In the genomic region with DNA sequence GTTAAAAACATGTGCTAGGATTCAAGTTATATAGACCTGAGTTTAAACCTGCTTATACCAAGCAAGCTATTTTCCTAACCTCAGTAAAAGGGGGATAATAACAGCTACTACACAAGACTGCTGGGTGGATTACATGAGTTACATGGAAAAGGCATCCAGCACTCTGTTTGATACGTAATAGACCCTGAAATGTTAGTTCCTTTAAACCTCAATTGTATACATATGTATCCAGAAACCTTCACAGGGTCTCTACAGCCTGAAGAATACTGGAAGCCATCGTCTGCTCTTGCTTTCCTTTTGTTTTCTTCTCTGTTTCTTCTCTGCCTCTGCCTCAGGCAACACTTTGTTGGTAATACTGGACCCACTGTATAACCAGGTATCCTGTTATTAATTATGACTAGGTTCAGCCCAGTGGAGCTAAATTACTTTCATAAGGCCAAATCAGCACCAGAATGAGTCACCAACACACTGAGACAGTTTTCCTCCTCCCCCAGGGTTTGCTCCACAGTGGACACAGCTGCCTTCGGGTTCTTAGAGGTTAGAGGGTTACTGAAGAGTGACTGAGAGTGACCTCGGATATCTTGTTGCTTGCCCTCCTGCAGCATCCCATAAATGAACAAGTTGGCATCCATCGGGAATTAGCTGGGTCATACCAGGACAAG, we compare ENCODE assay signal across 13 cellular contexts.
A peak's percentile ranks its signal among the peaks of the same experiment; 100 is the strongest.
DNase-seq lines count a peak whose midpoint lies in the region; TF ChIP-seq lines count a peak whose summit lies in the region.
"Had no signal": no experiment of that assay in that cellular context is flagged by ENCODE, and none has a peak within 500 bp of the region (broad histone marks: within the 10 kb centered on the region; RNA-seq: fewer than 3 reads in every experiment).

No MANE protein-coding gene starts in this region.

- H3K27ac ChIP-seq in hepatocyte (no peak overlapping the region), substantia nigra (ENCODE audit: low read depth, low read length, poor library complexity, severe bottlenecking) (no peak overlapping the region)
- H3K27ac ChIP-seq: C4-2B, esophagus muscularis mucosa had no signal

- in situ Hi-C loops in ACHN (cut with HindIII; ENCODE audit: low pct_ligation_motif_present, low pct_unique_long_range_greater_than_20kb, low sequenced_read_pairs), result no loop called here

- H3K27ac Mint-ChIP-seq in HFFc6, result peak overlapping the region; percentile 68
- H3K27ac Mint-ChIP-seq: activated CD4-positive, alpha-beta T cell treated with anti-CD3 and anti-CD28 coated beads, Interleukin-2, amount 10 ng/mL, durations not matched to agents 7 days and 5 days; activated naive CD8-positive, alpha-beta T cell had no signal

- no peaks in the 10 kb centered on the region for H4K20me1 ChIP-seq in hepatocyte (ENCODE audit: insufficient read depth, poor library complexity, severe bottlenecking)

- no peaks in the 10 kb centered on the region for H3K9me3 ChIP-seq in hepatocyte (ENCODE audit: low read depth)
- H3K9me3 ChIP-seq: esophagus muscularis mucosa had no signal

- no peak overlapping the region for H2AFZ ChIP-seq in hepatocyte

- peaks cover 29% of the 10 kb centered on the region for H3K4me1 Mint-ChIP-seq in HFFc6 (ENCODE audit: low read depth)
- H3K4me1 Mint-ChIP-seq: activated CD4-positive, alpha-beta T cell treated with anti-CD3 and anti-CD28 coated beads, Interleukin-2, amount 10 ng/mL, durations not matched to agents 7 days and 5 days had no signal

- H3K27me3 Mint-ChIP-seq in HFFc6 (ENCODE audit: insufficient read depth), result peaks cover 2% of the 10 kb centered on the region; the same call in 1 of the 2 replicates
- H3K27me3 Mint-ChIP-seq: activated CD4-positive, alpha-beta T cell treated with anti-CD3 and anti-CD28 coated beads, Interleukin-2, amount 10 ng/mL, durations not matched to agents 7 days and 5 days; activated naive CD8-positive, alpha-beta T cell had no signal

- DNase-seq in ACHN (peak; percentile 68), HFFc6 (peak; percentile 55), amniotic epithelial cell (ENCODE audit: low read depth) (peak; percentile 54), hepatocyte (ENCODE audit: low spot score) (peak; percentile 8), D341Med (ENCODE audit: low spot score) (no peak), substantia nigra (lab: John Stamatoyannopoulos, UW) (no peak), T-helper 1 cell (no peak)
- no peak for DNase-seq in activated CD4-positive, alpha-beta T cell treated with anti-CD3 and anti-CD28 coated beads, Interleukin-2, amount 50 U/mL, for 1 hour
- DNase-seq: activated CD4-positive, alpha-beta T cell treated with anti-CD3 and anti-CD28 coated beads, Interleukin-2, amount 10 ng/mL, durations not matched to agents 7 days and 5 days; NCI-H1092 treated with DMSO at 0.1 percent for 48 hours had no signal

- H3K4me3 ChIP-seq in hepatocyte, result no peak overlapping the region
- H3K4me3 ChIP-seq: esophagus muscularis mucosa had no signal

- no peak for TF ChIP-seq CTCF in HFFc6 (IDR thresholded peaks at IDR 0.05)
- TF ChIP-seq CTCF in hepatocyte (IDR thresholded peaks at IDR 0.05; ENCODE audit: poor library complexity), result no peak

- no peaks in the 10 kb centered on the region for H3K36me3 Mint-ChIP-seq in HFFc6 (ENCODE audit: low read depth)
- H3K36me3 Mint-ChIP-seq: activated naive CD8-positive, alpha-beta T cell had no signal

- no peaks in the 10 kb centered on the region for H3K9me3 Mint-ChIP-seq in HFFc6
- H3K9me3 Mint-ChIP-seq: activated CD4-positive, alpha-beta T cell treated with anti-CD3 and anti-CD28 coated beads, Interleukin-2, amount 10 ng/mL, durations not matched to agents 7 days and 5 days had no signal

- H3K36me3 ChIP-seq in hepatocyte (replicated peaks; ENCODE audit: insufficient read depth, low read depth), result no peaks in the 10 kb centered on the region
- H3K36me3 ChIP-seq: esophagus muscularis mucosa had no signal

- H3K4me2 ChIP-seq in hepatocyte, result no peak overlapping the region

- H3K79me2 ChIP-seq in hepatocyte, result no peaks in the 10 kb centered on the region

- no peaks in the 10 kb centered on the region for H3K27me3 ChIP-seq in hepatocyte
- H3K27me3 ChIP-seq: esophagus muscularis mucosa had no signal

- no peaks in the 10 kb centered on the region for H3K9me2 ChIP-seq in hepatocyte (replicated peaks; ENCODE audit: insufficient read depth)

- H3K4me3 Mint-ChIP-seq in HFFc6, result peak overlapping the region; percentile 79
- H3K4me3 Mint-ChIP-seq: activated CD4-positive, alpha-beta T cell treated with anti-CD3 and anti-CD28 coated beads, Interleukin-2, amount 10 ng/mL, durations not matched to agents 7 days and 5 days; activated naive CD8-positive, alpha-beta T cell had no signal

- no peaks in the 10 kb centered on the region for H3K4me1 ChIP-seq in hepatocyte (ENCODE audit: insufficient read depth)

- WGBS in hepatocyte (ENCODE audit: low lambda C conversion rate, missing lambda C conversion rate), result 54% methylated on average over 5 of the region's 5 CpGs

Comparison
In these comparisons a context has a peak if more than half of its experiments do, and no peak if none do; other contexts are left out.
1. DNase-seq: peak in ACHN (single experiment), HFFc6 (single experiment), amniotic epithelial cell (single experiment) and hepatocyte (single experiment); none in D341Med (single experiment), substantia nigra (0 of 49), T-helper 1 cell (0 of 5) and activated CD4-positive, alpha-beta T cell treated with anti-CD3 and anti-CD28 coated beads, Interleukin-2, amount 50 U/mL, for 1 hour (single experiment).